ENCODE assay signal across 1 cellular context in the genomic region with DNA sequence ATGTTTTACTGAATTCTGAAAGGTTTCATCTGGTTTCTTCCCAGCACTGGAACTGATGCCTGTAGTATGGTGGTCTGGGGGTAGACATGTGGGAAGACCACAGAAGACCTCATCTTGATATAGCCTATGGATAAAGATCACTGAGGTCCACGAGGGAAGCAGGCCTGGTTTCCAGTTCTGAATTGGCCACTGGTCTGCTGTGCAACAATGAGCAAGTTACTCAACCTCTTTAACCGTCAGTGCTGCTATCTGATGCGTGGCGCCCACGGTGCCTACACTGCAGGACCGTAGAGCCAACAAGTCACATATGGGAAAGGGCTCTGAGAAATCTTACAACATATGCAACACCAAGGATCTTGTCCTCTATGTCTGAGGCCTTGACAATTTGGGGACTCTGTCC.
TF ChIP-seq lines count a peak whose summit lies in the region.

No MANE protein-coding gene starts in this region.

TF ChIP-seq in GM12878, 131 proteins besides CTCF, POLR2A, EP300 and RAD21:
- TF ChIP-seq RFX5 (IDR thresholded peaks at IDR 0.05; ENCODE audit: low read depth, low read length) (no peak), SMC3 (IDR thresholded peaks at IDR 0.05; ENCODE audit: borderline replicate concordance, low read length) (no peak), RCOR1 (conservative IDR thresholded peaks at IDR 0.05; ENCODE audit: low read depth, low read length) (no peak), RAD51 (IDR thresholded peaks at IDR 0.05) (no peak), NR2F1 (conservative IDR thresholded peaks at IDR 0.05) (no peak), TAF1 (IDR thresholded peaks at IDR 0.05; ENCODE audit: borderline replicate concordance, low read depth, low read length) (no peak), MEF2B (IDR thresholded peaks at IDR 0.05; ENCODE audit: partially characterized antibody, poor library complexity, severe bottlenecking) (no peak), RELA (IDR thresholded peaks at IDR 0.05; ENCODE audit: borderline replicate concordance, partially characterized antibody) (no peak), SMAD5 (IDR thresholded peaks at IDR 0.05; ENCODE audit: low read depth) (no peak), HDGF (IDR thresholded peaks at IDR 0.05) (no peak), IRF4 (IDR thresholded peaks at IDR 0.05; ENCODE audit: low read depth, low read length) (no peak)
- TF ChIP-seq, protein P1, sequence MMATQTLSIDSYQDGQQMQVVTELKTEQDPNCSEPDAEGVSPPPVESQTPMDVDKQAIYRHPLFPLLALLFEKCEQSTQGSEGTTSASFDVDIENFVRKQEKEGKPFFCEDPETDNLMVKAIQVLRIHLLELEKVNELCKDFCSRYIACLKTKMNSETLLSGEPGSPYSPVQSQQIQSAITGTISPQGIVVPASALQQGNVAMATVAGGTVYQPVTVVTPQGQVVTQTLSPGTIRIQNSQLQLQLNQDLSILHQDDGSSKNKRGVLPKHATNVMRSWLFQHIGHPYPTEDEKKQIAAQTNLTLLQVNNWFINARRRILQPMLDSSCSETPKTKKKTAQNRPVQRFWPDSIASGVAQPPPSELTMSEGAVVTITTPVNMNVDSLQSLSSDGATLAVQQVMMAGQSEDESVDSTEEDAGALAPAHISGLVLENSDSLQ (IDR thresholded peaks at IDR 0.05), result no peak
- TF ChIP-seq, protein P2, sequence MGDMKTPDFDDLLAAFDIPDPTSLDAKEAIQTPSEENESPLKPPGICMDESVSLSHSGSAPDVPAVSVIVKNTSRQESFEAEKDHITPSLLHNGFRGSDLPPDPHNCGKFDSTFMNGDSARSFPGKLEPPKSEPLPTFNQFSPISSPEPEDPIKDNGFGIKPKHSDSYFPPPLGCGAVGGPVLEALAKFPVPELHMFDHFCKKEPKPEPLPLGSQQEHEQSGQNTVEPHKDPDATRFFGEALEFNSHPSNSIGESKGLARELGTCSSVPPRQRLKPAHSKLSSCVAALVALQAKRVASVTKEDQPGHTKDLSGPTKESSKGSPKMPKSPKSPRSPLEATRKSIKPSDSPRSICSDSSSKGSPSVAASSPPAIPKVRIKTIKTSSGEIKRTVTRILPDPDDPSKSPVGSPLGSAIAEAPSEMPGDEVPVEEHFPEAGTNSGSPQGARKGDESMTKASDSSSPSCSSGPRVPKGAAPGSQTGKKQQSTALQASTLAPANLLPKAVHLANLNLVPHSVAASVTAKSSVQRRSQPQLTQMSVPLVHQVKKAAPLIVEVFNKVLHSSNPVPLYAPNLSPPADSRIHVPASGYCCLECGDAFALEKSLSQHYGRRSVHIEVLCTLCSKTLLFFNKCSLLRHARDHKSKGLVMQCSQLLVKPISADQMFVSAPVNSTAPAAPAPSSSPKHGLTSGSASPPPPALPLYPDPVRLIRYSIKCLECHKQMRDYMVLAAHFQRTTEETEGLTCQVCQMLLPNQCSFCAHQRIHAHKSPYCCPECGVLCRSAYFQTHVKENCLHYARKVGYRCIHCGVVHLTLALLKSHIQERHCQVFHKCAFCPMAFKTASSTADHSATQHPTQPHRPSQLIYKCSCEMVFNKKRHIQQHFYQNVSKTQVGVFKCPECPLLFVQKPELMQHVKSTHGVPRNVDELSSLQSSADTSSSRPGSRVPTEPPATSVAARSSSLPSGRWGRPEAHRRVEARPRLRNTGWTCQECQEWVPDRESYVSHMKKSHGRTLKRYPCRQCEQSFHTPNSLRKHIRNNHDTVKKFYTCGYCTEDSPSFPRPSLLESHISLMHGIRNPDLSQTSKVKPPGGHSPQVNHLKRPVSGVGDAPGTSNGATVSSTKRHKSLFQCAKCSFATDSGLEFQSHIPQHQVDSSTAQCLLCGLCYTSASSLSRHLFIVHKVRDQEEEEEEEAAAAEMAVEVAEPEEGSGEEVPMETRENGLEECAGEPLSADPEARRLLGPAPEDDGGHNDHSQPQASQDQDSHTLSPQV (IDR thresholded peaks at IDR 0.05), result no peak
- TF ChIP-seq, protein P3, sequence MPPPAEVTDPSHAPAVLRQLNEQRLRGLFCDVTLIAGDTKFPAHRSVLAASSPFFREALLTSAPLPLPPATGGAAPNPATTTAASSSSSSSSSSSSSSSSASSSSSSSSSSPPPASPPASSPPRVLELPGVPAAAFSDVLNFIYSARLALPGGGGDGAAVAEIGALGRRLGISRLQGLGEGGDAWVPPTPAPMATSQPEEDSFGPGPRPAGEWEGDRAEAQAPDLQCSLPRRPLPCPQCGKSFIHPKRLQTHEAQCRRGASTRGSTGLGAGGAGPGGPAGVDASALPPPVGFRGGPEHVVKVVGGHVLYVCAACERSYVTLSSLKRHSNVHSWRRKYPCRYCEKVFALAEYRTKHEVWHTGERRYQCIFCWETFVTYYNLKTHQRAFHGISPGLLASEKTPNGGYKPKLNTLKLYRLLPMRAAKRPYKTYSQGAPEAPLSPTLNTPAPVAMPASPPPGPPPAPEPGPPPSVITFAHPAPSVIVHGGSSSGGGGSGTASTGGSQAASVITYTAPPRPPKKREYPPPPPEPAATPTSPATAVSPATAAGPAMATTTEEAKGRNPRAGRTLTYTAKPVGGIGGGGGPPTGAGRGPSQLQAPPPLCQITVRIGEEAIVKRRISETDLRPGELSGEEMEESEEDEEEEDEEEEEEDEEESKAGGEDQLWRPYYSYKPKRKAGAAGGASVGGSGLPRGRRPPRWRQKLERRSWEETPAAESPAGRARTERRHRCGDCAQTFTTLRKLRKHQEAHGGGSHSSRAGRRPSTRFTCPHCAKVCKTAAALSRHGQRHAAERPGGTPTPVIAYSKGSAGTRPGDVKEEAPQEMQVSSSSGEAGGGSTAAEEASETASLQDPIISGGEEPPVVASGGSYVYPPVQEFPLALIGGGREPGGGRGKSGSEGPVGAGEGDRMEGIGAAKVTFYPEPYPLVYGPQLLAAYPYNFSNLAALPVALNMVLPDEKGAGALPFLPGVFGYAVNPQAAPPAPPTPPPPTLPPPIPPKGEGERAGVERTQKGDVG (CRISPR knock-in tag; IDR thresholded peaks at IDR 0.05), result no peak
- TF ChIP-seq, protein P4, sequence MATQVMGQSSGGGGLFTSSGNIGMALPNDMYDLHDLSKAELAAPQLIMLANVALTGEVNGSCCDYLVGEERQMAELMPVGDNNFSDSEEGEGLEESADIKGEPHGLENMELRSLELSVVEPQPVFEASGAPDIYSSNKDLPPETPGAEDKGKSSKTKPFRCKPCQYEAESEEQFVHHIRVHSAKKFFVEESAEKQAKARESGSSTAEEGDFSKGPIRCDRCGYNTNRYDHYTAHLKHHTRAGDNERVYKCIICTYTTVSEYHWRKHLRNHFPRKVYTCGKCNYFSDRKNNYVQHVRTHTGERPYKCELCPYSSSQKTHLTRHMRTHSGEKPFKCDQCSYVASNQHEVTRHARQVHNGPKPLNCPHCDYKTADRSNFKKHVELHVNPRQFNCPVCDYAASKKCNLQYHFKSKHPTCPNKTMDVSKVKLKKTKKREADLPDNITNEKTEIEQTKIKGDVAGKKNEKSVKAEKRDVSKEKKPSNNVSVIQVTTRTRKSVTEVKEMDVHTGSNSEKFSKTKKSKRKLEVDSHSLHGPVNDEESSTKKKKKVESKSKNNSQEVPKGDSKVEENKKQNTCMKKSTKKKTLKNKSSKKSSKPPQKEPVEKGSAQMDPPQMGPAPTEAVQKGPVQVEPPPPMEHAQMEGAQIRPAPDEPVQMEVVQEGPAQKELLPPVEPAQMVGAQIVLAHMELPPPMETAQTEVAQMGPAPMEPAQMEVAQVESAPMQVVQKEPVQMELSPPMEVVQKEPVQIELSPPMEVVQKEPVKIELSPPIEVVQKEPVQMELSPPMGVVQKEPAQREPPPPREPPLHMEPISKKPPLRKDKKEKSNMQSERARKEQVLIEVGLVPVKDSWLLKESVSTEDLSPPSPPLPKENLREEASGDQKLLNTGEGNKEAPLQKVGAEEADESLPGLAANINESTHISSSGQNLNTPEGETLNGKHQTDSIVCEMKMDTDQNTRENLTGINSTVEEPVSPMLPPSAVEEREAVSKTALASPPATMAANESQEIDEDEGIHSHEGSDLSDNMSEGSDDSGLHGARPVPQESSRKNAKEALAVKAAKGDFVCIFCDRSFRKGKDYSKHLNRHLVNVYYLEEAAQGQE (IDR thresholded peaks at IDR 0.05; ENCODE audit: low read depth, low read length), result no peak
